ENCODE assay signal across 2 cellular contexts in genomic region chr9:71941998-71942567, GRCh38.
TF ChIP-seq lines count a peak whose summit lies in the region.

No MANE protein-coding gene starts in this region.

TF ChIP-seq in HEK293, 187 proteins besides CTCF, POLR2A, EP300 and RAD21 (continued from another document):
- TF ChIP-seq PRDM6 (tag by site-specific recombination; IDR thresholded peaks at IDR 0.05), result peak; percentile 91

TF ChIP-seq in SK-N-SH, 30 proteins besides CTCF, POLR2A, EP300 and RAD21 (continued from another document):
- TF ChIP-seq, protein P1, sequence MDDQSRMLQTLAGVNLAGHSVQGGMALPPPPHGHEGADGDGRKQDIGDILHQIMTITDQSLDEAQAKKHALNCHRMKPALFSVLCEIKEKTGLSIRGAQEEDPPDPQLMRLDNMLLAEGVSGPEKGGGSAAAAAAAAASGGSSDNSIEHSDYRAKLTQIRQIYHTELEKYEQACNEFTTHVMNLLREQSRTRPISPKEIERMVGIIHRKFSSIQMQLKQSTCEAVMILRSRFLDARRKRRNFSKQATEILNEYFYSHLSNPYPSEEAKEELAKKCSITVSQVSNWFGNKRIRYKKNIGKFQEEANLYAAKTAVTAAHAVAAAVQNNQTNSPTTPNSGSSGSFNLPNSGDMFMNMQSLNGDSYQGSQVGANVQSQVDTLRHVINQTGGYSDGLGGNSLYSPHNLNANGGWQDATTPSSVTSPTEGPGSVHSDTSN (IDR thresholded peaks at IDR 0.05), result 0 out of 2 replicates have a peak, but pooled peaks have one; percentile 15
- TF ChIP-seq MXI1 (IDR thresholded peaks at IDR 0.05; ENCODE audit: low read depth, low read length), result no peak
- no peak for TF ChIP-seq SIN3A (IDR thresholded peaks at IDR 0.05; ENCODE audit: borderline replicate concordance, low read depth, low read length)
